In genomic region chr9:80197661-80198060, GRCh38 we compare ENCODE assay signal across 23 cellular contexts.
DNase-seq lines count a peak whose midpoint lies in the region; ATAC-seq, FAIRE-seq and TF ChIP-seq lines count a peak whose summit lies in the region.
"Had no signal": no experiment of that assay in that cellular context is flagged by ENCODE, and none has a peak within 500 bp of the region (broad histone marks: within the 10 kb centered on the region; RNA-seq: fewer than 3 reads in every experiment).

No MANE protein-coding gene starts in this region.

- no peak overlapping the region for H3K9ac ChIP-seq in astrocyte (ENCODE audit: low read length)

- no peak for TF ChIP-seq CTCF in astrocyte (IDR thresholded peaks at IDR 0.05; ENCODE audit: insufficient read depth, low read depth, low read length)
- no peak for TF ChIP-seq CTCF in fibroblast of mammary gland (conservative IDR thresholded peaks at IDR 0.05; ENCODE audit: control insufficient read depth, insufficient read depth, low read depth, low read length)

- peak; percentile 44 for DNase-seq in EL
- peak; percentile 10 for DNase-seq in astrocyte (ENCODE audit: low read depth)
- DNase-seq in fibroblast of mammary gland (ENCODE audit: low read depth) = peak; percentile 20
- DNase-seq in putamen (ENCODE audit: low spot score) = peak; percentile 7
- DNase-seq in AG08395 (ENCODE audit: low spot score) = no peak
- no peak for DNase-seq in NCI-H1417 (lab: John Stamatoyannopoulos, UW)
- DNase-seq: Calu3; CD4-positive, alpha-beta T cell; DMS79; GF-D8; HFFc6; KG1; MG63; NCI-H1092 treated with DMSO at 0.1 percent for 48 hours; NCI-H1694 treated with DMSO at 0.1 percent for 48 hours; NCI-H82; Peyer's patch; Right ventricle myocardium superior had no signal

- no peaks in the 10 kb centered on the region for H3K79me2 ChIP-seq in astrocyte (ENCODE audit: insufficient read depth, low read length)

- H3K4me1 Mint-ChIP-seq in astrocyte (ENCODE audit: low read depth, unreplicated experiment) = no peaks in the 10 kb centered on the region
- H3K4me1 Mint-ChIP-seq: B cell had no signal

- H3K36me3 Mint-ChIP-seq in astrocyte (ENCODE audit: low read depth, unreplicated experiment) = no peaks in the 10 kb centered on the region

- no peak for FAIRE-seq in astrocyte (lab: Jason Lieb, UNC)
- FAIRE-seq: A549 had no signal

- H3K27ac Mint-ChIP-seq in astrocyte (ENCODE audit: unreplicated experiment) = no peak overlapping the region
- H3K27ac Mint-ChIP-seq: B cell; CD4-positive, alpha-beta T cell; GM23338; HFFc6 had no signal

- no peak overlapping the region for H3K27ac ChIP-seq in astrocyte (ENCODE audit: low read depth, low read length)
- H3K27ac ChIP-seq: A549, HL-60, Peyer's patch had no signal

- no peaks in the 10 kb centered on the region for H3K9me3 ChIP-seq in astrocyte (ENCODE audit: insufficient read depth, low read depth, low read length)
- H3K9me3 ChIP-seq: A549, MG63, Peyer's patch had no signal

- H3K4me2 ChIP-seq in astrocyte (ENCODE audit: low read length) = no peak overlapping the region
- H3K4me2 ChIP-seq: A549, GM23338 had no signal

- H3K36me3 ChIP-seq in astrocyte (ENCODE audit: insufficient read depth, low read length) = no peaks in the 10 kb centered on the region
- H3K36me3 ChIP-seq: MG63, Peyer's patch had no signal

- no peaks in the 10 kb centered on the region for H3K27me3 ChIP-seq in astrocyte (ENCODE audit: insufficient read depth, low read length)
- H3K27me3 ChIP-seq: MG63, Peyer's patch had no signal

- H3K27me3 Mint-ChIP-seq in astrocyte (ENCODE audit: low read depth, unreplicated experiment) = no peaks in the 10 kb centered on the region
- H3K27me3 Mint-ChIP-seq: B cell; CD4-positive, alpha-beta T cell had no signal

- H2AFZ ChIP-seq in astrocyte (ENCODE audit: low read depth, low read length) = no peak overlapping the region
- H2AFZ ChIP-seq: GM23338 had no signal

- ATAC-seq in GM18498 (IDR thresholded peaks at IDR 0.05; ENCODE audit: unreplicated experiment) = no peak
- ATAC-seq: A549, GM23338 had no signal

- H3K4me3 ChIP-seq in astrocyte (ENCODE audit: insufficient read depth, low read depth, low read length) = no peak overlapping the region
- H3K4me3 ChIP-seq in fibroblast of mammary gland (ENCODE audit: control insufficient read depth, low read depth, low read length) = no peak overlapping the region
- H3K4me3 ChIP-seq: A549, GM23338, MG63, Peyer's patch had no signal

- H3K9me3 Mint-ChIP-seq in astrocyte (ENCODE audit: unreplicated experiment) = no peaks in the 10 kb centered on the region
- H3K9me3 Mint-ChIP-seq: CD4-positive, alpha-beta T cell; GM23338; HFFc6 had no signal

- H3K4me3 Mint-ChIP-seq in astrocyte (ENCODE audit: unreplicated experiment) = no peak overlapping the region
- H3K4me3 Mint-ChIP-seq: B cell; CD4-positive, alpha-beta T cell; GM23338; HFFc6 had no signal

- H3K4me1 ChIP-seq in astrocyte (ENCODE audit: insufficient read depth, low read length) = no peaks in the 10 kb centered on the region
- H3K4me1 ChIP-seq: A549, Peyer's patch had no signal

- H4K20me1 ChIP-seq in astrocyte (ENCODE audit: insufficient read depth, low read length) = no peaks in the 10 kb centered on the region

Comparison
In these comparisons a context has a peak if more than half of its experiments do, and no peak if none do; other contexts are left out.
1. DNase-seq: peak in EL (single experiment), astrocyte (single experiment), fibroblast of mammary gland (single experiment) and putamen (single experiment); none in AG08395 (single experiment) and NCI-H1417 (0 of 3).